ENCODE assay signal across 8 cellular contexts in the genomic region with DNA sequence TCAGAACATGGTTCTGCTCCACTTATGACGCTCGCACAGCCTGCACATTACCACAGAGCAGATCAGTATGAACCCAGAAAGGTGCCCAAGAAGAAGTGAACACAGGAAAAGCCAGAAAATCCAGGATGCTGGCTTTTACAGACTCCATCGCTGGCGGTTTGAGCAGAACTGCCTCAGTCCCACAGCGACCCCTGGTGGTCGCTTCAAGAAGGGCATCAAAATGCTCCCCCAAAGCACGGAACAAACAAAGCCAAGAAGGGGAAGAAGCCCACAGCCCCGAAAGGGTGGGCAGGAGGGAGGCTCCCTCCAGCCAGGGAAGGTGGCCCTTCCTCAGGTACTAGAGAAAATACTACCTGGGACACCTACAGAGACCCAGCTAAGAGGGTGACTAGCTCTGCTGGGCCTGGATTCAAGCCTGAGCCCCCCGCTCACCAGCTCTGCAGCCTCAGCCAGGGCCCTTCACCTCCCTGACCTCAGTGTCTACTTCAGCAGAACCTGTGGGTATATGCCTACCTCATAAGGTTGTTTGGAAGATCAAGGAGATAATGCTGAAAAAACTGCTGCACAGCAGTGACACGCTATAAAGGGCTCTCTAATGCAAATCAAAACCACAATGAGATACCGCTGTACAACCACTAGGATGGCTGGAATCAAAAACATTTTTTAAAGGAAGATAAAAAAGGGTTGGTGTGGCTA.
DNase-seq lines count a peak whose midpoint lies in the region; ATAC-seq, FAIRE-seq and TF ChIP-seq lines count a peak whose summit lies in the region.

No MANE protein-coding gene starts in this region.

- H3K27me3 Mint-ChIP-seq in activated CD4-positive, alpha-beta memory T cell treated with anti-CD3 and anti-CD28 coated beads, Interleukin-2, amount 10 ng/mL, durations not matched to agents 7 days and 5 days: no peaks in the 10 kb centered on the region

- POLR2A ChIA-PET in AG04450 (lab: Yijun Ruan, JAX): no interaction called here
- POLR2A ChIA-PET in activated CD4-positive, alpha-beta memory T cell treated with anti-CD3 and anti-CD28 coated beads, Interleukin-2, amount 10 ng/mL, durations not matched to agents 7 days and 5 days (lab: Charles Lee): interaction anchor here (1.2 to 1.6 kb wide), 2 partner anchors 11 to 16 kb away, joined by 4 to 6 read pairs; no protein-coding TSS in a partner anchor

- H3K27ac ChIP-seq in AG04450 (ENCODE audit: low read depth, low read length): no peak overlapping the region
- H3K27ac ChIP-seq in keratinocyte (ENCODE audit: control insufficient read depth, insufficient read depth, low read length): no peak overlapping the region

- H2AFZ ChIP-seq in keratinocyte (ENCODE audit: control insufficient read depth, low read length): no peak overlapping the region

- dilution Hi-C loops in keratinocyte (cut with MboI; ENCODE audit: extremely low pct_ligation_motif_present, low sequenced_read_pairs): no loop called here

- H3K9me1 ChIP-seq in keratinocyte (ENCODE audit: control insufficient read depth, extremely low read depth, insufficient read depth, low read length): no peaks in the 10 kb centered on the region

- H3K4me3 Mint-ChIP-seq in activated CD4-positive, alpha-beta memory T cell treated with anti-CD3 and anti-CD28 coated beads, Interleukin-2, amount 10 ng/mL, durations not matched to agents 7 days and 5 days: no peak overlapping the region

- H3K9me3 Mint-ChIP-seq in activated CD4-positive, alpha-beta memory T cell treated with anti-CD3 and anti-CD28 coated beads, Interleukin-2, amount 10 ng/mL, durations not matched to agents 7 days and 5 days: peaks cover 39% of the 10 kb centered on the region

- H3K27me3 ChIP-seq in AG04450 (ENCODE audit: control insufficient read depth, insufficient read depth, low read length) (no peaks in the 10 kb centered on the region), keratinocyte (ENCODE audit: control insufficient read depth, extremely low read depth, insufficient read depth, low read length) (no peaks in the 10 kb centered on the region)

- H3K4me3 ChIP-seq in AG04450 (ENCODE audit: low read depth, low read length): no peak overlapping the region
- no peak overlapping the region for H3K4me3 ChIP-seq in keratinocyte (ENCODE audit: control insufficient read depth in 2 of 3, extremely low read depth in 1 of 3, insufficient read depth in 2 of 3, low read depth in 1 of 3, low read length in 3 of 3)

- H3K36me3 Mint-ChIP-seq in activated CD4-positive, alpha-beta memory T cell treated with anti-CD3 and anti-CD28 coated beads, Interleukin-2, amount 10 ng/mL, durations not matched to agents 7 days and 5 days (ENCODE audit: low read depth): peaks cover 72% of the 10 kb centered on the region

- H3K4me1 ChIP-seq in keratinocyte (ENCODE audit: control insufficient read depth, extremely low read depth, insufficient read depth, low read length): no peaks in the 10 kb centered on the region

- peaks cover 3% of the 10 kb centered on the region for H4K20me1 ChIP-seq in keratinocyte (ENCODE audit: control insufficient read depth, extremely low read depth, insufficient read depth, low read length)

- peak overlapping the region; percentile 60 for H3K27ac Mint-ChIP-seq in activated CD4-positive, alpha-beta memory T cell treated with anti-CD3 and anti-CD28 coated beads, Interleukin-2, amount 10 ng/mL, durations not matched to agents 7 days and 5 days

- ATAC-seq in esophagus mucosa: no peak

- H3K9me3 ChIP-seq in AG04450 (ENCODE audit: control insufficient read depth, insufficient read depth, low read length) (peaks cover 56% of the 10 kb centered on the region), keratinocyte (ENCODE audit: control insufficient read depth, low read depth, low read length) (peaks cover 13% of the 10 kb centered on the region)

- peaks cover 12% of the 10 kb centered on the region for H3K79me2 ChIP-seq in keratinocyte (ENCODE audit: control insufficient read depth, insufficient read depth, low read length)

- peaks cover 39 to 47% of the 10 kb centered on the region in 2 experiments for H3K36me3 ChIP-seq in keratinocyte (ENCODE audit: control insufficient read depth in 2 of 2, extremely low read depth in 1 of 2, insufficient read depth in 2 of 2, low read length in 2 of 2)

- peaks cover 43% of the 10 kb centered on the region for H3K4me1 Mint-ChIP-seq in activated CD4-positive, alpha-beta memory T cell treated with anti-CD3 and anti-CD28 coated beads, Interleukin-2, amount 10 ng/mL, durations not matched to agents 7 days and 5 days

- H3K9ac ChIP-seq in keratinocyte (ENCODE audit: control insufficient read depth, extremely low read depth, insufficient read depth, low read length): no peak overlapping the region

- in situ Hi-C loops in GM13976 (cut with MboI; ENCODE audit: low sequenced_read_pairs, unreplicated experiment): no loop called here

- H3K4me2 ChIP-seq in keratinocyte (ENCODE audit: control insufficient read depth, extremely low read depth, insufficient read depth, low read depth, low read length): no peak overlapping the region

- CTCF ChIA-PET in AG04450 (lab: Charles Lee): interaction anchor here (1.0 kb wide), 1 partner anchor 14 kb away, joined by 3 read pairs; no protein-coding TSS in a partner anchor
- CTCF ChIA-PET in activated CD4-positive, alpha-beta memory T cell treated with anti-CD3 and anti-CD28 coated beads, Interleukin-2, amount 10 ng/mL, durations not matched to agents 7 days and 5 days (lab: Charles Lee): interaction anchor here (1.0 to 1.6 kb wide), 6 partner anchors 11 to 25 kb away, joined by 3 to 6 read pairs (median 4); no protein-coding TSS in a partner anchor

- DNase-seq in AG04450 (ENCODE audit: low read depth, low spot score) (no peak), GM13976 (ENCODE audit: low spot score) (no peak), keratinocyte (ENCODE audit: low read depth, low spot score) (no peak), NCI-H1436 treated with DMSO at 0.1 percent for 48 hours (lab: John Stamatoyannopoulos, UW) (no peak), mesenteric fat pad (ENCODE audit: low spot score) (no peak), NCI-H146 treated with DMSO at 0.1 percent for 48 hours (lab: John Stamatoyannopoulos, UW; ENCODE audit: unreplicated experiment) (no peak)
- DNase-seq in activated CD4-positive, alpha-beta memory T cell treated with anti-CD3 and anti-CD28 coated beads, Interleukin-2, amount 10 ng/mL, durations not matched to agents 7 days and 5 days: peak; percentile 40

- TF ChIP-seq CTCF in AG04450 (IDR thresholded peaks at IDR 0.05; ENCODE audit: low read depth, low read length): peak; percentile 58
- peak; percentile 11 for TF ChIP-seq CTCF in GM13976 (IDR thresholded peaks at IDR 0.05; ENCODE audit: borderline replicate concordance, control extremely low read depth, extremely low read depth, insufficient read depth, missing control alignments)
- TF ChIP-seq CTCF in keratinocyte (optimal IDR thresholded peaks at IDR 0.05 in 1 of 3, IDR thresholded peaks at IDR 0.05 in 1 of 3, conservative IDR thresholded peaks at IDR 0.05 in 1 of 3; ENCODE audit: extremely low read depth in 1 of 3, insufficient read depth in 2 of 3, low read length in 3 of 3): peak; percentile 32 to 75 (median 69)

- no peak for FAIRE-seq in keratinocyte (lab: Jason Lieb, UNC)

Comparison
In these comparisons a context has a peak if more than half of its experiments do, and no peak if none do; other contexts are left out.
1. CTCF ChIP-seq: peak in every context shown above with its lines; median percentile 69 in keratinocyte; 58 in AG04450; 11 in GM13976.